In the genomic region with DNA sequence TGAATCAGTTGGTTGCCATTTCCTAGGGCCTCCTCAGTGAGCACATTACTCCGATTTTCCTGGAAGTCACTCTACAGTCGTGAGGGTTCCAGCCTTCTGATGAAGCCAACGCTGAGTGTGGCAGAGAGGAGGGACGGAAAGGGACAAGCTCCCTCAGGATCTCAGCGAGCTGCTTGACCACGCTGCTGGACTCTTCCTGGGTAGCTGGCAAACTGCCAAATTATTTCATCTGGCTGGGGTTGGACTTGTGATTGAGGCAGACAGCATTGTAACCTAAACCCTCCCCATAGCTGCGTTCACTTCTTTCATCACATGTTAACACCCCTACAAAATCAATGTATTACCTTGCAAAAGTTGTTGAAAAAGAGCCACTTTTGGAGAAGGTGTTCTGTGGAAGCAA, we compare ENCODE assay signal across 19 cellular contexts.
A peak's percentile ranks its signal among the peaks of the same experiment; 100 is the strongest.
DNase-seq lines count a peak whose midpoint lies in the region; ATAC-seq, FAIRE-seq and TF ChIP-seq lines count a peak whose summit lies in the region.
"Had no signal": no experiment of that assay in that cellular context is flagged by ENCODE, and none has a peak within 500 bp of the region (broad histone marks: within the 10 kb centered on the region; RNA-seq: fewer than 3 reads in every experiment).

No MANE protein-coding gene starts in this region.

- H3K9ac ChIP-seq in IMR-90 (ENCODE audit: low read depth, low read length) = no peak overlapping the region
- no peak overlapping the region for H3K9ac ChIP-seq in astrocyte (ENCODE audit: low read length)

- H2BK20ac ChIP-seq in IMR-90 (ENCODE audit: low read depth, low read length) = no peak overlapping the region

- 20% methylated on average over 1 of the region's 7 CpGs; no CpG with 5 or more reads in 1 of the 2 experiments for WGBS in IMR-90 (ENCODE audit: extremely low coverage in 2 of 2, insufficient read length in 1 of 2), 2 experiments

- no peak overlapping the region for H2BK5ac ChIP-seq in IMR-90 (ENCODE audit: low read depth, low read length, poor library complexity, severe bottlenecking)

- TF ChIP-seq POLR2A in IMR-90 (IDR thresholded peaks at IDR 0.05; ENCODE audit: low read depth, low read length) = no peak

- TF ChIP-seq RAD21 in IMR-90 (IDR thresholded peaks at IDR 0.05; ENCODE audit: low read length) = no peak

- dilution Hi-C loops in IMR-90 (cut with HindIII; ENCODE audit: low sequenced_read_pairs, unreplicated experiment) = no loop called here

- H3K4me1 Mint-ChIP-seq in astrocyte (ENCODE audit: low read depth, unreplicated experiment) = peaks cover 3% of the 10 kb centered on the region
- H3K4me1 Mint-ChIP-seq: endodermal cell, mesothelial cell of epicardium had no signal

- CTCF ChIA-PET in IMR-90 (lab: Yijun Ruan, JAX) = interaction anchor here (0.9 kb wide), 1 partner anchor 10 kb away, joined by 3 read pairs; no protein-coding TSS in a partner anchor

- H3K9me3 Mint-ChIP-seq in astrocyte (ENCODE audit: unreplicated experiment) = peaks cover 6% of the 10 kb centered on the region
- H3K9me3 Mint-ChIP-seq: mesothelial cell of epicardium had no signal

- H3K4me2 ChIP-seq in IMR-90 (ENCODE audit: low read depth, low read length) = no peak overlapping the region
- no peak overlapping the region for H3K4me2 ChIP-seq in astrocyte (ENCODE audit: low read length)

- H3K14ac ChIP-seq in IMR-90 (replicated peaks; ENCODE audit: low read depth, low read length) = no peak overlapping the region

- H3K36me3 ChIP-seq in IMR-90 (ENCODE audit: control insufficient read depth, insufficient read depth, low read length) (no peaks in the 10 kb centered on the region), astrocyte (ENCODE audit: insufficient read depth, low read length) (no peaks in the 10 kb centered on the region)
- H3K36me3 ChIP-seq: thoracic aorta had no signal

- in situ Hi-C loops in IMR-90 (cut with MboI; ENCODE audit: low sequenced_read_pairs) = no loop called here

- H3K4me3 Mint-ChIP-seq in astrocyte (ENCODE audit: unreplicated experiment) = no peak overlapping the region
- H3K4me3 Mint-ChIP-seq: endodermal cell, mesothelial cell of epicardium had no signal

- 0 out of 2 replicates have a peak, but pooled peaks cover 2% of the 10 kb centered on the region for H3K9me1 ChIP-seq in IMR-90 (ENCODE audit: insufficient read depth, low read length)

- peaks cover 4% of the 10 kb centered on the region for H3K27me3 Mint-ChIP-seq in astrocyte (ENCODE audit: low read depth, unreplicated experiment)
- H3K27me3 Mint-ChIP-seq: progenitor cell of endocrine pancreas had no signal

- FAIRE-seq in astrocyte (lab: Jason Lieb, UNC) = peak; percentile 9
- FAIRE-seq: H54, kidney had no signal

- H3K27me3 ChIP-seq in IMR-90 (ENCODE audit: control insufficient read depth, insufficient read depth, low read length) (no peaks in the 10 kb centered on the region), astrocyte (ENCODE audit: insufficient read depth, low read length) (no peaks in the 10 kb centered on the region)

- no peaks in the 10 kb centered on the region for H3K79me1 ChIP-seq in IMR-90 (ENCODE audit: low read depth in 1 of 2, low read length in 2 of 2)

- H4K91ac ChIP-seq in IMR-90 (ENCODE audit: insufficient read depth, low read depth, low read length) = no peak overlapping the region

- no peaks in the 10 kb centered on the region for H3K79me2 ChIP-seq in astrocyte (ENCODE audit: insufficient read depth, low read length)

- no peak overlapping the region for H2AFZ ChIP-seq in IMR-90 (replicated peaks; ENCODE audit: low read length, poor library complexity)
- no peak overlapping the region for H2AFZ ChIP-seq in astrocyte (ENCODE audit: low read depth, low read length)

- H3K27ac ChIP-seq in IMR-90 (ENCODE audit: insufficient read depth, low read length) (no peak overlapping the region), astrocyte (ENCODE audit: low read depth, low read length) (no peak overlapping the region)
- H3K27ac ChIP-seq: thoracic aorta had no signal

- H3K27ac Mint-ChIP-seq in astrocyte (ENCODE audit: unreplicated experiment) = no peak overlapping the region
- H3K27ac Mint-ChIP-seq: endodermal cell, mesothelial cell of epicardium, progenitor cell of endocrine pancreas had no signal

- H2BK15ac ChIP-seq in IMR-90 (ENCODE audit: low read depth, low read length) = no peak overlapping the region

- ATAC-seq in IMR-90 (ENCODE audit: low read depth) (no peak), GM21717 (IDR thresholded peaks at IDR 0.05; ENCODE audit: unreplicated experiment) (no peak)

- TF ChIP-seq CTCF in IMR-90 (conservative IDR thresholded peaks at IDR 0.05; ENCODE audit: low read depth, low read length) (no peak), astrocyte (IDR thresholded peaks at IDR 0.05; ENCODE audit: insufficient read depth, low read depth, low read length) (no peak)

- no peak overlapping the region for H2AK5ac ChIP-seq in IMR-90 (ENCODE audit: low read depth, low read length)

- intact Hi-C loops in IMR-90 (cut with micrococcal nuclease) = loop anchor here (10.0 kb wide), 2 partner anchors 502 to 718 kb away; partner anchors contain the start of gene WASHC4

- H3K4me3 ChIP-seq in IMR-90 (ENCODE audit: insufficient read depth, low read depth, low read length) (no peak overlapping the region), astrocyte (ENCODE audit: insufficient read depth, low read depth, low read length) (no peak overlapping the region)
- H3K4me3 ChIP-seq: thoracic aorta had no signal

- no peak overlapping the region for H4K5ac ChIP-seq in IMR-90 (ENCODE audit: low read depth, low read length)

- no peaks in the 10 kb centered on the region for H4K20me1 ChIP-seq in IMR-90 (ENCODE audit: insufficient read depth, low read length)
- no peaks in the 10 kb centered on the region for H4K20me1 ChIP-seq in astrocyte (ENCODE audit: insufficient read depth, low read length)

- H3K4me1 ChIP-seq in IMR-90 (ENCODE audit: control insufficient read depth, insufficient read depth, low read length) (no peaks in the 10 kb centered on the region), astrocyte (ENCODE audit: insufficient read depth, low read length) (peaks cover under 1% of the 10 kb centered on the region)
- H3K4me1 ChIP-seq: Caco-2 had no signal

- H3K4ac ChIP-seq in IMR-90 (ENCODE audit: low read depth, low read length) = no peak overlapping the region

- no peaks in the 10 kb centered on the region for H3K9me3 ChIP-seq in IMR-90 (ENCODE audit: control insufficient read depth, insufficient read depth, low read length)
- no peaks in the 10 kb centered on the region for H3K9me3 ChIP-seq in astrocyte (ENCODE audit: insufficient read depth, low read depth, low read length)
- H3K9me3 ChIP-seq: Caco-2, thoracic aorta had no signal

- no peak overlapping the region for H3K56ac ChIP-seq in IMR-90 (ENCODE audit: extremely low read depth, insufficient read depth, low read length)

- H2BK120ac ChIP-seq in IMR-90 (ENCODE audit: low read depth, low read length) = no peak overlapping the region

- H4K8ac ChIP-seq in IMR-90 (ENCODE audit: low read depth in 2 of 2, low read length in 2 of 2) = no peak overlapping the region

- H2AK9ac ChIP-seq in IMR-90 (replicated peaks; ENCODE audit: low read depth, low read length, poor library complexity) = no peak overlapping the region

- DNase-seq in IMR-90 = peak; percentile 20
- peak; percentile 29 for DNase-seq in NCI-H2196 treated with DMSO at 0.1 percent for 48 hours (lab: John Stamatoyannopoulos, UW; ENCODE audit: unreplicated experiment)
- DNase-seq in astrocyte (ENCODE audit: low read depth) = no peak
- DNase-seq in iPS-NIHi11 (ENCODE audit: low spot score) = peak; percentile 30
- no peak for DNase-seq in SKM-1 (lab: John Stamatoyannopoulos, UW; ENCODE audit: unreplicated experiment)
- DNase-seq in SIG-M5 (lab: John Stamatoyannopoulos, UW) = no peak
- DNase-seq: activated effector memory CD4-positive, alpha-beta T cell treated with Interleukin-2 at 50 U/mL for 16 hours; Caco-2; endodermal cell; hippocampal formation; kidney; NCI-H2171 treated with DMSO at 0.1 percent for 48 hours; stimulated activated CD4-positive, alpha-beta T cell treated with anti-CD3 and anti-CD28 coated beads, Interleukin-12 subunit alpha, Interleukin-12 subunit beta, amount 100 ng/mL, for 4 hours; T1000 had no signal

- no peak overlapping the region for H3K23ac ChIP-seq in IMR-90 (ENCODE audit: low read depth, low read length)

- POLR2A ChIA-PET in IMR-90 (lab: Charles Lee; ENCODE audit: unreplicated experiment) = no interaction called here

- H3K36me3 Mint-ChIP-seq in astrocyte (ENCODE audit: low read depth, unreplicated experiment) = peaks cover 4% of the 10 kb centered on the region
- H3K36me3 Mint-ChIP-seq: mesothelial cell of epicardium had no signal

- H3K18ac ChIP-seq in IMR-90 (ENCODE audit: low read depth, low read length) = no peak overlapping the region

- no TSS peak for BruUV-seq in IMR-90 (replicated peaks; lab: Mats Ljungman, UMichigan)

TF ChIP-seq in IMR-90, 13 proteins besides CTCF, POLR2A, EP300 and RAD21:
- TF ChIP-seq CEBPB (IDR thresholded peaks at IDR 0.05; ENCODE audit: low read depth, low read length) (no peak), NFE2L2 (IDR thresholded peaks at IDR 0.05; ENCODE audit: low read depth, low read length) (no peak), MAZ (IDR thresholded peaks at IDR 0.05; ENCODE audit: borderline replicate concordance, low read depth, low read length) (no peak), MAFK (IDR thresholded peaks at IDR 0.05; ENCODE audit: low read depth, low read length) (no peak)
- TF ChIP-seq, protein P1, sequence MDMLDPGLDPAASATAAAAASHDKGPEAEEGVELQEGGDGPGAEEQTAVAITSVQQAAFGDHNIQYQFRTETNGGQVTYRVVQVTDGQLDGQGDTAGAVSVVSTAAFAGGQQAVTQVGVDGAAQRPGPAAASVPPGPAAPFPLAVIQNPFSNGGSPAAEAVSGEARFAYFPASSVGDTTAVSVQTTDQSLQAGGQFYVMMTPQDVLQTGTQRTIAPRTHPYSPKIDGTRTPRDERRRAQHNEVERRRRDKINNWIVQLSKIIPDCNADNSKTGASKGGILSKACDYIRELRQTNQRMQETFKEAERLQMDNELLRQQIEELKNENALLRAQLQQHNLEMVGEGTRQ (IDR thresholded peaks at IDR 0.05; ENCODE audit: low read depth, low read length) = no peak
- TF ChIP-seq, protein P2, sequence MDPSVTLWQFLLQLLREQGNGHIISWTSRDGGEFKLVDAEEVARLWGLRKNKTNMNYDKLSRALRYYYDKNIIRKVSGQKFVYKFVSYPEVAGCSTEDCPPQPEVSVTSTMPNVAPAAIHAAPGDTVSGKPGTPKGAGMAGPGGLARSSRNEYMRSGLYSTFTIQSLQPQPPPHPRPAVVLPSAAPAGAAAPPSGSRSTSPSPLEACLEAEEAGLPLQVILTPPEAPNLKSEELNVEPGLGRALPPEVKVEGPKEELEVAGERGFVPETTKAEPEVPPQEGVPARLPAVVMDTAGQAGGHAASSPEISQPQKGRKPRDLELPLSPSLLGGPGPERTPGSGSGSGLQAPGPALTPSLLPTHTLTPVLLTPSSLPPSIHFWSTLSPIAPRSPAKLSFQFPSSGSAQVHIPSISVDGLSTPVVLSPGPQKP (IDR thresholded peaks at IDR 0.05; ENCODE audit: borderline replicate concordance, low read depth, low read length) = no peak

Comparison
In these comparisons a context has a peak if more than half of its experiments do, and no peak if none do; other contexts are left out.
1. DNase-seq: peak in IMR-90 (single experiment), NCI-H2196 treated with DMSO at 0.1 percent for 48 hours (single experiment) and iPS-NIHi11 (single experiment); none in astrocyte (single experiment), SKM-1 (single experiment) and SIG-M5 (single experiment).